Comparison of ENCODE assay signal across 18 cellular contexts in the genomic region with DNA sequence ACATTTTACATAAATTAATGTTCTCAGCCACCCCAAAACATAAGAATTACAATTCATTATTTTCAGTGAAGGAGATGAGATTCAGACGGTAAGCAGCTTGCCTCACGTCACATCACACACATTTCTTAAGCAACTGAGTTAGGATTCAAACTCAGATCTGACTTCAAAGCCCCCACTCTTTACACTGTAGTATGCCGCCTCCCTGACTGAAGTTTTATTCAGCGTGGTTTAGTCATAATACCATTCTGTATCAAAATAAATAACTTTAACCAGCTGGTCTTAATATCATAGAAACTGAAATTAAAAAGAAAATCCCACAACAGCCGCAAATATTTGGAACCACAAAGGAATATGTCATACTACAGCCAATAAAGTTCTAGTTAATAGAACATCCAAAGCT.
DNase-seq lines count a peak whose midpoint lies in the region; ATAC-seq, FAIRE-seq and TF ChIP-seq lines count a peak whose summit lies in the region.
"Had no signal": no experiment of that assay in that cellular context is flagged by ENCODE, and none has a peak within 500 bp of the region (broad histone marks: within the 10 kb centered on the region; RNA-seq: fewer than 3 reads in every experiment).

No MANE protein-coding gene starts in this region.

- no peak overlapping the region for H3K27ac ChIP-seq in astrocyte (ENCODE audit: low read depth, low read length)
- H3K27ac ChIP-seq: C4-2B had no signal

- no peaks in the 10 kb centered on the region for H3K4me1 ChIP-seq in astrocyte (ENCODE audit: insufficient read depth, low read length)
- H3K4me1 ChIP-seq: Caco-2 had no signal

- H3K27ac Mint-ChIP-seq in astrocyte (ENCODE audit: unreplicated experiment) (no peak overlapping the region), type B pancreatic cell (peak overlapping the region; percentile 6)

- H3K27me3 ChIP-seq in astrocyte (ENCODE audit: insufficient read depth, low read length): no peaks in the 10 kb centered on the region

- H4K20me1 ChIP-seq in astrocyte (ENCODE audit: insufficient read depth, low read length): peaks cover 3% of the 10 kb centered on the region

- H3K4me3 ChIP-seq in astrocyte (ENCODE audit: insufficient read depth, low read depth, low read length): no peak overlapping the region
- H3K4me3 ChIP-seq: GM12878 had no signal

- H3K9ac ChIP-seq in astrocyte (ENCODE audit: low read length): no peak overlapping the region
- H3K9ac ChIP-seq: SK-N-SH had no signal

- H3K79me2 ChIP-seq in astrocyte (ENCODE audit: insufficient read depth, low read length): no peaks in the 10 kb centered on the region

- no peak overlapping the region for H2AFZ ChIP-seq in astrocyte (ENCODE audit: low read depth, low read length)

- H3K4me2 ChIP-seq in astrocyte (ENCODE audit: low read length): no peak overlapping the region
- H3K4me2 ChIP-seq: SK-N-SH had no signal

- H3K9me3 Mint-ChIP-seq in astrocyte (ENCODE audit: unreplicated experiment): peaks cover 2% of the 10 kb centered on the region
- H3K9me3 Mint-ChIP-seq in type B pancreatic cell: peaks cover 5% of the 10 kb centered on the region

- TF ChIP-seq CTCF in astrocyte (IDR thresholded peaks at IDR 0.05; ENCODE audit: insufficient read depth, low read depth, low read length) (no peak), type B pancreatic cell (conservative IDR thresholded peaks at IDR 0.05) (no peak)

- H3K4me1 Mint-ChIP-seq in astrocyte (ENCODE audit: low read depth, unreplicated experiment) (peaks cover 11% of the 10 kb centered on the region), type B pancreatic cell (ENCODE audit: unreplicated experiment) (peaks cover 33% of the 10 kb centered on the region)

- H3K4me3 Mint-ChIP-seq in astrocyte (ENCODE audit: unreplicated experiment) (no peak overlapping the region), type B pancreatic cell (no peak overlapping the region)

- no peaks in the 10 kb centered on the region for H3K36me3 ChIP-seq in astrocyte (ENCODE audit: insufficient read depth, low read length)

- H3K9me3 ChIP-seq in astrocyte (ENCODE audit: insufficient read depth, low read depth, low read length): no peaks in the 10 kb centered on the region
- H3K9me3 ChIP-seq: Caco-2, SK-N-SH had no signal

- peaks cover 5% of the 10 kb centered on the region for H3K36me3 Mint-ChIP-seq in astrocyte (ENCODE audit: low read depth, unreplicated experiment)
- peaks cover 6% of the 10 kb centered on the region for H3K36me3 Mint-ChIP-seq in type B pancreatic cell

- DNase-seq in GM03348 (ENCODE audit: low spot score) (peak; percentile 18), astrocyte (ENCODE audit: low read depth) (no peak), myocyte (ENCODE audit: low read depth) (peak; percentile 18), type B pancreatic cell (ENCODE audit: extremely low spot score, unreplicated experiment) (no peak), COLO668 (lab: John Stamatoyannopoulos, UW; ENCODE audit: unreplicated experiment) (no peak), cerebellar nuclear complex (lab: John Stamatoyannopoulos, UW) (no peak)
- DNase-seq: Caco-2, HCEC 1CT, KBM-7, NCI-H1092 treated with DMSO at 0.1 percent for 48 hours, NCI-H1694 treated with DMSO at 0.1 percent for 48 hours, NCI-H748 treated with DMSO at 0.1 percent for 48 hours, SK-N-SH had no signal

- FAIRE-seq in astrocyte (lab: Jason Lieb, UNC): peak; percentile 34
- FAIRE-seq: GM12878, GM18507 had no signal

- H3K27me3 Mint-ChIP-seq in astrocyte (ENCODE audit: low read depth, unreplicated experiment): no peaks in the 10 kb centered on the region
- no peaks in the 10 kb centered on the region for H3K27me3 Mint-ChIP-seq in type B pancreatic cell

- no peak for ATAC-seq in HG03139 (IDR thresholded peaks at IDR 0.05; ENCODE audit: unreplicated experiment)
- ATAC-seq in HG03432 (IDR thresholded peaks at IDR 0.05; ENCODE audit: unreplicated experiment): no peak
- ATAC-seq: GM12878 had no signal

Comparison
In these comparisons a context has a peak if more than half of its experiments do, and no peak if none do; other contexts are left out.
1. DNase-seq: peak in GM03348 (single experiment) and myocyte (single experiment); none in astrocyte (single experiment), type B pancreatic cell (single experiment), COLO668 (single experiment) and cerebellar nuclear complex (0 of 2).